1 cellular context compared by ENCODE assay signal in the genomic region with DNA sequence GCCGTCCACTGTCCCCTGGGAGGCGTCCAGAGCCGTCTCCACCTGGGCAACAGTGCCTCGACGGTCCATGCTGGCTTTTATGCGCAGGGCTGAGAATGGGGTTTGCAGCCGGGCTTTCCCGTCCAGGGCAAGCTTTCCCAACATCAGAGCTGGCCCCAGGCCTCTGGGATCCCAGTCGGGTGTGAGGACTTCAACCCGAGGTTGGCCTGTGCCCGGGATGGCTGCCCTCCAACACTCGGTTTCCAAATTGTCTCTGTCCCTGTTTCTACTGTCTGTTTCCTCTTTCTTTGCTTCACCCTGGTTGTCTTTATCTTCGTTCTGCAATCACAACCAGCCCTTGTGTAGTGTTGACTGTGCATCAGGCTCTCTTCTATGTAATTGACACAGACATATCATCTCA.
TF ChIP-seq lines count a peak whose summit lies in the region.

A gene (minus strand): TSS at position 51 of the 400 bp plus-strand sequence.

TF ChIP-seq in endothelial cell of umbilical vein, 7 proteins besides CTCF, POLR2A, EP300 and RAD21:
- TF ChIP-seq GATA2 (IDR thresholded peaks at IDR 0.05; ENCODE audit: insufficient read depth, insufficient read length, low read depth, low read length) (no peak), EZH2 (IDR thresholded peaks at IDR 0.05; ENCODE audit: borderline replicate concordance, low read depth, low read length, severe bottlenecking) (no peak), JUN (IDR thresholded peaks at IDR 0.05; ENCODE audit: borderline replicate concordance, insufficient read depth, insufficient read length, low read depth) (no peak), MYC (IDR thresholded peaks at IDR 0.05; ENCODE audit: low read depth, low read length) (no peak), FOS (IDR thresholded peaks at IDR 0.05; ENCODE audit: borderline replicate concordance, insufficient read depth, low read length) (no peak), POLR2AphosphoS5 (IDR thresholded peaks at IDR 0.05; ENCODE audit: insufficient read depth, low read depth, low read length) (no peak)
- TF ChIP-seq, protein P1, sequence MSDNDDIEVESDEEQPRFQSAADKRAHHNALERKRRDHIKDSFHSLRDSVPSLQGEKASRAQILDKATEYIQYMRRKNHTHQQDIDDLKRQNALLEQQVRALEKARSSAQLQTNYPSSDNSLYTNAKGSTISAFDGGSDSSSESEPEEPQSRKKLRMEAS (IDR thresholded peaks at IDR 0.05; ENCODE audit: insufficient read depth, insufficient read length), result no peak
